23 cellular contexts compared by ENCODE assay signal in the genomic region with DNA sequence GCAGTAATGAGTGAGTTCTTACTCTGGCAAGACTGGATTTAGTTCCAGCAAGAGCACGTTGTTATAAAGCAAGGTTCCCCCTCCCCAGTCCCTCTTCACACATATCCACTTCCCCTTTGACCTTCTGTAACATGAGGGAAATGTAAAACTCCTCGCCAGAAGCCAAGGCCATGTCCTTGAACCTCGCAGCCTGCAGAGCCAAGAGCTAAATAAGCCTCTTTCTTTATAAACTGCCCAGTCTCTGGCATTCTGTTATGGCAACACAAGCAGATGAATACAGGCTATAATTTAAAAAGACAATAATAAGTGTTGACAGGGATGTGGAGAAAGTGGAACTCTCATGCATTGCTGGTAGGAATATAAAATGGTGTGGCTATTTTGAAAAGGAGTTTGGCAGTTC.
"Had no signal": no experiment of that assay in that cellular context is flagged by ENCODE, and none has a peak within 500 bp of the region (broad histone marks: within the 10 kb centered on the region; RNA-seq: fewer than 3 reads in every experiment).

No MANE protein-coding gene starts in this region.

- H3K27me3 Mint-ChIP-seq: IgD-negative memory B cell had no signal

- H3K9me3 ChIP-seq: SJCRH30 had no signal

- H3K4me1 ChIP-seq: SJCRH30 had no signal

- H3K27me3 ChIP-seq: MG63, SJCRH30 had no signal

- DNase-seq: KBM-7, MG63, NCI-H1092, NCI-H1105 treated with DMSO at 0.1 percent for 48 hours, NCI-H1417 treated with DMSO at 0.1 percent for 48 hours, NCI-H146, NCI-H1694 treated with DMSO at 0.1 percent for 48 hours, NCI-H1930, NCI-H2081, NCI-H2171, NCI-H226, NCI-H446, NCI-H510A, NCI-H524 treated with DMSO at 0.1 percent for 48 hours, NCI-H69, NCI-H774, PC-3, SHP77, SJCRH30 had no signal

- H3K36me3 ChIP-seq: MG63 had no signal

- H3K4me3 ChIP-seq: MG63, SJCRH30 had no signal

- H3K27ac ChIP-seq: RWPE1, SJCRH30 had no signal

- ATAC-seq: Panc1, PC-3, SK-N-SH treated with all-trans-retinoic acid at 6 μM for 48 hours had no signal

- H3K27ac Mint-ChIP-seq: IgD-negative memory B cell had no signal
